37 cellular contexts compared by ENCODE assay signal in the genomic region with DNA sequence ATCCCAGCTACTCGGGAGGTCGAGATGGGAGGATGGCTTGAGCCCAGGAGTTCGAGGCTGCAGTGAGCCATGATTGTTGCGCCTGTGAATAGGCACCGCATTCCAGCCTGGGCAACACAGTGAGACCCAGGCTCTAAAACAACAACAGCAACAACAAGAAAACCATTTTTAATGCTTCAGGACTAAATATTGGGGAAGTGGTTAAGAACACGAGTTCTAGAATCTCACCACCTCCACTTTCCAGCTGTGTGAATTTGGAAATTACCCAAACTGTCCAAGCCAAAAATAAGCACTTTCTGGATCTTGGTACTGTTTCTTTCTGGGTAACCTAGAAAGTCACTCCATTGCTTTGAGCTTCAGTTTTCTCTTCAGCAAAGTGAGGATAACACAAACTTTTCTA.
"Had no signal": no experiment of that assay in that cellular context is flagged by ENCODE, and none has a peak within 500 bp of the region (broad histone marks: within the 10 kb centered on the region; RNA-seq: fewer than 3 reads in every experiment).

No MANE protein-coding gene starts in this region.

- H3K27ac ChIP-seq: cardiac muscle cell, VCaP had no signal

- H3K4me3 ChIP-seq: cardiac muscle cell had no signal

- H3K36me3 ChIP-seq: cardiac muscle cell had no signal

- ATAC-seq: activated CD8-positive, alpha-beta T cell treated with anti-CD3 and anti-CD28 coated beads for 36 hours; activated naive CD4-positive, alpha-beta T cell treated with anti-CD3 and anti-CD28 coated beads, Interleukin-2, amount 50 U/mL, for 72 hours; activated naive CD8-positive, alpha-beta T cell treated with anti-CD3 and anti-CD28 coated beads, Interleukin-2, amount 50 U/mL, for 24 hours; activated T-cell treated with anti-CD3 and anti-CD28 coated beads, Interleukin-2, amount 50 U/mL, for 4 hours; activated T-cell treated with anti-CD3 and anti-CD28 coated beads, Interleukin-2, amount 50 U/mL, for 72 hours; activated T-helper 17 cell treated with anti-CD3 and anti-CD28 coated beads, Interleukin-2, amount 50 U/mL, for 72 hours had no signal

- H3K4me3 Mint-ChIP-seq: activated B cell treated with CpG ODN at 0.5 μM for 24 hours; activated CD4-positive, alpha-beta memory T cell treated with anti-CD3 and anti-CD28 coated beads for 36 hours; activated CD4-positive, alpha-beta T cell treated with anti-CD3 and anti-CD28 coated beads, Interleukin-2, amount 10 ng/mL, durations not matched to agents 24 days and 14 days; activated CD8-positive, alpha-beta T cell treated with anti-CD3 and anti-CD28 coated beads for 36 hours; activated naive CD4-positive, alpha-beta T cell treated with anti-CD3 and anti-CD28 coated beads for 36 hours; activated naive CD8-positive, alpha-beta T cell treated with anti-CD3 and anti-CD28 coated beads, Interleukin-2, amount 10 ng/mL, durations not matched to agents 7 days and 5 days; activated naive CD8-positive, alpha-beta T cell treated with anti-CD3 and anti-CD28 coated beads, Interleukin-2, amount 50 U/mL, for 24 hours; activated T-cell treated with anti-CD3 and anti-CD28 coated beads, Interleukin-2, amount 50 U/mL, for 4 hours; activated T-cell treated with anti-CD3 and anti-CD28 coated beads, Interleukin-2, amount 50 U/mL, for 72 hours; activated T-helper 1 cell treated with anti-CD3 and anti-CD28 coated beads, Interleukin-12 subunit alpha, Interleukin-12 subunit beta, Interleukin-2, Interleukin-4 antibody, amounts not matched to agents 30 ng/mL and 10 ng/mL and 1 ng/mL, durations not matched to agents 14 hours and 24 hours and 36 hours; activated T-helper 17 cell treated with anti-CD3 and anti-CD28 coated beads, Interleukin-2, amount 50 U/mL, for 72 hours; brain; central memory CD8-positive, alpha-beta T cell; T-helper 1 cell treated with Interleukin-12 subunit alpha and Interleukin-12 subunit beta and Interleukin-4 antibody, amounts not matched to agents 30 μg/mL and 1 μg/mL, for 36 hours; T-helper 2 cell treated with Interferon-gamma antibody and Interleukin-4, amounts not matched to agents 5 μg/mL and 100 μg/mL, for 36 hours had no signal

- H3K36me3 Mint-ChIP-seq: activated CD4-positive, alpha-beta memory T cell treated with anti-CD3 and anti-CD28 coated beads for 36 hours; activated naive CD4-positive, alpha-beta T cell treated with anti-CD3 and anti-CD28 coated beads, Interleukin-2, amount 50 U/mL, for 72 hours; activated naive CD8-positive, alpha-beta T cell treated with anti-CD3 and anti-CD28 coated beads, Interleukin-2, amount 10 ng/mL, durations not matched to agents 7 days and 5 days; brain had no signal

- FAIRE-seq: bronchial epithelial cell, TTC549 had no signal

- H3K4me1 Mint-ChIP-seq: activated B cell treated with CpG ODN at 0.5 μM for 24 hours; activated CD4-positive, alpha-beta T cell treated with anti-CD3 and anti-CD28 coated beads, Interleukin-2, amount 10 ng/mL, durations not matched to agents 24 days and 14 days; activated naive CD8-positive, alpha-beta T cell treated with anti-CD3 and anti-CD28 coated beads, Interleukin-2, amount 10 ng/mL, durations not matched to agents 7 days and 5 days; activated naive CD8-positive, alpha-beta T cell treated with anti-CD3 and anti-CD28 coated beads, Interleukin-2, amount 50 U/mL, for 24 hours; activated T-helper 17 cell treated with anti-CD3 and anti-CD28 coated beads, Interleukin-2, amount 50 U/mL, for 72 hours; brain; central memory CD8-positive, alpha-beta T cell had no signal

- H3K27me3 Mint-ChIP-seq: activated B cell treated with CpG ODN at 0.5 μM for 24 hours; activated CD4-positive, alpha-beta memory T cell treated with anti-CD3 and anti-CD28 coated beads for 36 hours; activated CD4-positive, alpha-beta T cell treated with anti-CD3 and anti-CD28 coated beads, Interleukin-2, amount 10 ng/mL, durations not matched to agents 24 days and 14 days; activated CD8-positive, alpha-beta T cell treated with anti-CD3 and anti-CD28 coated beads for 36 hours; activated naive CD8-positive, alpha-beta T cell treated with anti-CD3 and anti-CD28 coated beads, Interleukin-2, amount 10 ng/mL, durations not matched to agents 7 days and 5 days; activated naive CD8-positive, alpha-beta T cell treated with anti-CD3 and anti-CD28 coated beads, Interleukin-2, amount 50 U/mL, for 24 hours; activated T-helper 17 cell treated with anti-CD3 and anti-CD28 coated beads, Interleukin-2, amount 50 U/mL, for 72 hours; brain had no signal

- H3K27me3 ChIP-seq: cardiac muscle cell had no signal

- DNase-seq: activated B cell treated with CpG ODN at 0.5 μM for 24 hours; activated CD4-positive, alpha-beta memory T cell treated with anti-CD3 and anti-CD28 coated beads for 36 hours; activated CD4-positive, alpha-beta T cell treated with anti-CD3 and anti-CD28 coated beads for 4 hours; activated CD4-positive, alpha-beta T cell treated with anti-CD3 and anti-CD28 coated beads, Interleukin-2, amount 10 ng/mL, durations not matched to agents 24 days and 14 days; activated CD4-positive, alpha-beta T cell treated with anti-CD3 and anti-CD28 coated beads, Interleukin-2, amount 50 U/mL, for 1 hour; activated CD4-positive, alpha-beta T cell treated with anti-CD3 and anti-CD28 coated beads, Interleukin-2, amount 50 U/mL, for 4 hours; activated CD4-positive, CD25-positive, alpha-beta regulatory T cell treated with anti-CD3 and anti-CD28 coated beads, Interleukin-2, amount 50 U/mL, for 72 hours; activated CD8-positive, alpha-beta memory T cell treated with anti-CD3 and anti-CD28 coated beads, Interleukin-2, amount 50 U/mL, for 4 hours; activated CD8-positive, alpha-beta T cell treated with anti-CD3 and anti-CD28 coated beads for 36 hours; activated effector memory CD4-positive, alpha-beta T cell treated with anti-CD3 and anti-CD28 coated beads, Interleukin-2, amount 50 U/mL, for 16 hours; activated gamma-delta T cell treated with Interleukin-2 at 50 U/mL for 16 hours; activated naive CD4-positive, alpha-beta T cell; activated naive CD4-positive, alpha-beta T cell treated with anti-CD3 and anti-CD28 coated beads for 36 hours; activated naive CD4-positive, alpha-beta T cell treated with anti-CD3 and anti-CD28 coated beads, Interleukin-2, amount 50 U/mL, for 16 hours; activated naive CD8-positive, alpha-beta T cell treated with anti-CD3 and anti-CD28 coated beads, Interleukin-2, amount 10 ng/mL, durations not matched to agents 7 days and 5 days; activated naive CD8-positive, alpha-beta T cell treated with anti-CD3 and anti-CD28 coated beads, Interleukin-2, amount 50 U/mL, for 24 hours; activated T-cell treated with anti-CD3 and anti-CD28 coated beads for 4 hours; activated T-cell treated with anti-CD3 and anti-CD28 coated beads, Interleukin-2, amount 50 U/mL, for 1 hour; activated T-cell treated with anti-CD3 and anti-CD28 coated beads, Interleukin-2, amount 50 U/mL, for 4 hours; activated T-cell treated with anti-CD3 and anti-CD28 coated beads, Interleukin-2, amount 50 U/mL, for 72 hours; aorta; caudate nucleus; cerebellar nuclear complex; T-helper 1 cell; T-helper 2 cell; T-helper 9 cell had no signal

- H3K27ac Mint-ChIP-seq: activated B cell treated with CpG ODN at 0.5 μM for 24 hours; activated CD4-positive, alpha-beta memory T cell treated with anti-CD3 and anti-CD28 coated beads for 36 hours; activated CD4-positive, alpha-beta T cell treated with anti-CD3 and anti-CD28 coated beads, Interleukin-2, amount 10 ng/mL, durations not matched to agents 24 days and 14 days; activated CD8-positive, alpha-beta T cell treated with anti-CD3 and anti-CD28 coated beads for 36 hours; activated naive CD4-positive, alpha-beta T cell treated with anti-CD3 and anti-CD28 coated beads for 36 hours; activated naive CD4-positive, alpha-beta T cell treated with anti-CD3 and anti-CD28 coated beads, Interleukin-2, amount 50 U/mL, for 72 hours; activated naive CD8-positive, alpha-beta T cell treated with anti-CD3 and anti-CD28 coated beads, Interleukin-2, amount 10 ng/mL, durations not matched to agents 7 days and 5 days; activated naive CD8-positive, alpha-beta T cell treated with anti-CD3 and anti-CD28 coated beads, Interleukin-2, amount 50 U/mL, for 24 hours; activated T-cell treated with anti-CD3 and anti-CD28 coated beads, Interleukin-2, amount 50 U/mL, for 72 hours; activated T-helper 1 cell treated with anti-CD3 and anti-CD28 coated beads, Interleukin-12 subunit alpha, Interleukin-12 subunit beta, Interleukin-2, Interleukin-4 antibody, amounts not matched to agents 30 ng/mL and 10 ng/mL and 1 ng/mL, durations not matched to agents 14 hours and 24 hours and 36 hours; activated T-helper 17 cell treated with anti-CD3 and anti-CD28 coated beads, Interleukin-2, amount 50 U/mL, for 72 hours; brain; T-helper 1 cell treated with Interleukin-12 subunit alpha and Interleukin-12 subunit beta and Interleukin-4 antibody, amounts not matched to agents 30 μg/mL and 1 μg/mL, for 36 hours; T-helper 2 cell treated with Interferon-gamma antibody and Interleukin-4, amounts not matched to agents 5 μg/mL and 100 μg/mL, for 36 hours had no signal

- H3K9me3 Mint-ChIP-seq: activated B cell treated with CpG ODN at 0.5 μM for 24 hours; activated CD4-positive, alpha-beta memory T cell treated with anti-CD3 and anti-CD28 coated beads for 36 hours; activated CD4-positive, alpha-beta T cell treated with anti-CD3 and anti-CD28 coated beads, Interleukin-2, amount 10 ng/mL, durations not matched to agents 24 days and 14 days; activated CD8-positive, alpha-beta T cell treated with anti-CD3 and anti-CD28 coated beads for 36 hours; activated naive CD4-positive, alpha-beta T cell treated with anti-CD3 and anti-CD28 coated beads for 36 hours; activated naive CD4-positive, alpha-beta T cell treated with anti-CD3 and anti-CD28 coated beads, Interleukin-2, amount 50 U/mL, for 72 hours; activated naive CD8-positive, alpha-beta T cell treated with anti-CD3 and anti-CD28 coated beads, Interleukin-2, amount 10 ng/mL, durations not matched to agents 7 days and 5 days; activated naive CD8-positive, alpha-beta T cell treated with anti-CD3 and anti-CD28 coated beads, Interleukin-2, amount 50 U/mL, for 24 hours; activated T-cell treated with anti-CD3 and anti-CD28 coated beads, Interleukin-2, amount 50 U/mL, for 4 hours; activated T-helper 1 cell treated with anti-CD3 and anti-CD28 coated beads, Interleukin-12 subunit alpha, Interleukin-12 subunit beta, Interleukin-2, Interleukin-4 antibody, amounts not matched to agents 30 ng/mL and 10 ng/mL and 1 ng/mL, durations not matched to agents 14 hours and 24 hours and 36 hours; activated T-helper 17 cell treated with anti-CD3 and anti-CD28 coated beads, Interleukin-2, amount 50 U/mL, for 72 hours; central memory CD8-positive, alpha-beta T cell; T-helper 1 cell treated with Interleukin-12 subunit alpha and Interleukin-12 subunit beta and Interleukin-4 antibody, amounts not matched to agents 30 μg/mL and 1 μg/mL, for 36 hours; T-helper 2 cell treated with Interferon-gamma antibody and Interleukin-4, amounts not matched to agents 5 μg/mL and 100 μg/mL, for 36 hours had no signal
